In genomic region chr2:160934991-160935390, GRCh38 we compare ENCODE assay signal across 28 cellular contexts.
"Had no signal": no experiment of that assay in that cellular context is flagged by ENCODE, and none has a peak within 500 bp of the region (broad histone marks: within the 10 kb centered on the region; RNA-seq: fewer than 3 reads in every experiment).

No MANE protein-coding gene starts in this region.

- H3K36me3 ChIP-seq: colonic mucosa, gastroesophageal sphincter, heart left ventricle, left lung, neural progenitor cell, thoracic aorta, transverse colon had no signal

- H3K4me3 ChIP-seq: colonic mucosa, gastroesophageal sphincter, heart left ventricle, hepatocyte, left lung, neural progenitor cell, smooth muscle cell, thoracic aorta, transverse colon had no signal

- ATAC-seq: esophagus mucosa; gastroesophageal sphincter; heart left ventricle; left cardiac atrium; left lung; naive thymus-derived CD4-positive, alpha-beta T cell; sciatic nerve; stimulated activated memory B cell treated with anti-CD40 and anti-IgM and Interleukin-4, amounts not matched to agents 10 μg/mL and 1 μg/mL and 100 μg/mL, for 72 hours; stimulated activated naive CD8-positive, alpha-beta T cell treated with anti-CD3 and anti-CD28 coated beads, Interleukin-15, Interleukin-2, amounts not matched to agents 100 U/mL and 50 U/mL, for 24 hours had no signal

- H3K27ac ChIP-seq: colonic mucosa, epithelial cell of prostate, gastroesophageal sphincter, heart left ventricle, hepatocyte, left lung, neural progenitor cell, parathyroid adenoma, thoracic aorta, transverse colon had no signal

- H3K4me1 ChIP-seq: colonic mucosa, gastroesophageal sphincter, heart left ventricle, left lung, neural progenitor cell, transverse colon had no signal

- H3K4me2 ChIP-seq: hepatocyte, neural progenitor cell, smooth muscle cell had no signal

- H3K79me2 ChIP-seq: hepatocyte, parathyroid adenoma had no signal

- H3K4me1 Mint-ChIP-seq: neural progenitor cell; stimulated activated memory B cell treated with anti-CD40 and anti-IgM and Interleukin-4, amounts not matched to agents 10 μg/mL and 1 μg/mL and 100 μg/mL, for 72 hours had no signal

- H3K27ac Mint-ChIP-seq: dendritic cell treated with granulocyte-macrophage colony-stimulating factor and Interleukin-4, amounts not matched to agents 40 ng/mL and 50 ng/mL, for 4 days; endodermal cell; naive thymus-derived CD4-positive, alpha-beta T cell; neural progenitor cell; progenitor cell of endocrine pancreas; stimulated activated memory B cell treated with anti-CD40 and anti-IgM and Interleukin-4, amounts not matched to agents 10 μg/mL and 1 μg/mL and 100 μg/mL, for 72 hours had no signal

- H3K27me3 Mint-ChIP-seq: dendritic cell treated with granulocyte-macrophage colony-stimulating factor and Interleukin-4, amounts not matched to agents 40 ng/mL and 50 ng/mL, for 4 days; progenitor cell of endocrine pancreas had no signal

- DNase-seq: colonic mucosa; effector CD8-positive, alpha-beta T cell; endodermal cell; foreskin fibroblast; heart left ventricle; left cardiac atrium; left lung; mesenchymal stem cell; midbrain; naive thymus-derived CD4-positive, alpha-beta T cell; stimulated activated CD4-positive, alpha-beta T cell treated with anti-CD3 and anti-CD28 coated beads, Interleukin-12 subunit alpha, Interleukin-12 subunit beta, amount 100 ng/mL, for 4 hours; stimulated activated CD4-positive, alpha-beta T cell treated with anti-CD3 and anti-CD28 coated beads, Interleukin-1b, Interleukin-23, amount 100 ng/mL, for 48 hours; stimulated activated CD4-positive, alpha-beta T cell treated with anti-CD3 and anti-CD28 coated beads, Interleukin-4, amount 100 ng/mL, for 1 hour; stimulated activated naive CD8-positive, alpha-beta T cell treated with anti-CD3 and anti-CD28 coated beads, Interleukin-15, Interleukin-2, amounts not matched to agents 100 U/mL and 50 U/mL, for 24 hours; transverse colon had no signal

- H3K36me3 Mint-ChIP-seq: neural progenitor cell; stimulated activated memory B cell treated with anti-CD40 and anti-IgM and Interleukin-4, amounts not matched to agents 10 μg/mL and 1 μg/mL and 100 μg/mL, for 72 hours had no signal

- H3K27me3 ChIP-seq: colonic mucosa, gastroesophageal sphincter, heart left ventricle, hepatocyte, left lung, neural progenitor cell, transverse colon had no signal

- H3K9me3 Mint-ChIP-seq: dendritic cell treated with granulocyte-macrophage colony-stimulating factor and Interleukin-4, amounts not matched to agents 40 ng/mL and 50 ng/mL, for 4 days; endodermal cell; nephron; neural progenitor cell; stimulated activated memory B cell treated with anti-CD40 and anti-IgM and Interleukin-4, amounts not matched to agents 10 μg/mL and 1 μg/mL and 100 μg/mL, for 72 hours had no signal

- H2AFZ ChIP-seq: hepatocyte, neural progenitor cell, parathyroid adenoma had no signal

- H3K9me3 ChIP-seq: colonic mucosa, gastroesophageal sphincter, heart left ventricle, left lung, thoracic aorta, transverse colon had no signal

- H3K9ac ChIP-seq: neural progenitor cell, parathyroid adenoma had no signal

- H3K4me3 Mint-ChIP-seq: dendritic cell treated with granulocyte-macrophage colony-stimulating factor and Interleukin-4, amounts not matched to agents 40 ng/mL and 50 ng/mL, for 4 days; endodermal cell; naive thymus-derived CD4-positive, alpha-beta T cell; nephron; neural progenitor cell; stimulated activated memory B cell treated with anti-CD40 and anti-IgM and Interleukin-4, amounts not matched to agents 10 μg/mL and 1 μg/mL and 100 μg/mL, for 72 hours had no signal
